Comparison of ENCODE assay signal across 8 cellular contexts in the genomic region with DNA sequence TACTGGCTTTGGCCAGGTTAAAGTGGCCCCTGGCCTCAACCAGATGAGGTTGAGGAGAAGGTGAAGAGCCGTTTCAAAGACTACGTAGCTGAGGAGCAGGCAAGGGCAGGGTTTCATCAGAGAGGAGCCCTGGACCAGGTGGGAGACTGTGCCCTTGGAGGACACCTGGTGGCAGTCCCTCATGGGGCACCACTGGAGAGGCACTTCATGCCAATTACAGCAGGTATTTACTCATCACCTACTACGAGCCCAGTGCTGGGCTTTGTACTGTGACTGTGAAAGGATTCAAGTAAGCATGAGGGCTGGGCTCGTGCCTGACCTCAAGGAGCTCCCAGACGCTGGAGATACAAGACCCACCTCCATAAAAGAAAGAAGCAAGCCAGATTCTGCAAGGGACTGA. TPM values are rescaled to one million over a fixed set of nuclear protein-coding genes. Genes with fewer than 3 reads are reported as not detected.
DNase-seq lines count a peak whose midpoint lies in the region; TF ChIP-seq lines count a peak whose summit lies in the region.

No MANE protein-coding gene starts in this region.

- H3K4me1 Mint-ChIP-seq in type B pancreatic cell (ENCODE audit: unreplicated experiment) = peaks cover 45% of the 10 kb centered on the region

- H3K9me3 Mint-ChIP-seq in type B pancreatic cell = no peaks in the 10 kb centered on the region

- H3K4me3 Mint-ChIP-seq in type B pancreatic cell = no peak overlapping the region

- peaks cover 5% of the 10 kb centered on the region for H3K36me3 Mint-ChIP-seq in type B pancreatic cell

- H3K4me3 ChIP-seq in AG09309 (ENCODE audit: control insufficient read depth, low read depth, low read length) = no peak overlapping the region
- no peak overlapping the region for H3K4me3 ChIP-seq in HFF-Myc (replicated peaks; ENCODE audit: low read depth, low read length)

- no peak for DNase-seq in AG09309 (ENCODE audit: low read depth)
- DNase-seq in HFF-Myc (ENCODE audit: extremely low read depth, low read depth) = no peak
- peak; percentile 56 for DNase-seq in activated CD8-positive, alpha-beta memory T cell treated with anti-CD3 and anti-CD28 coated beads, Interleukin-2, amount 50 U/mL, for 4 hours
- peak; percentile 31 for DNase-seq in kidney tubule cell (ENCODE audit: low spot score)
- DNase-seq in type B pancreatic cell (ENCODE audit: extremely low spot score, unreplicated experiment) = no peak
- DNase-seq in cortex of kidney (lab: John Stamatoyannopoulos, UW) = no peak
- DNase-seq in SKM-1 treated with dmso at 0.1 percent for 144 hours (lab: John Stamatoyannopoulos, UW; ENCODE audit: unreplicated experiment) = no peak
- no peak for DNase-seq in DMS153 treated with DMSO at 0.1 percent for 48 hours (lab: John Stamatoyannopoulos, UW; ENCODE audit: unreplicated experiment)

- no peaks in the 10 kb centered on the region for H3K27me3 Mint-ChIP-seq in type B pancreatic cell

- H3K27ac Mint-ChIP-seq in type B pancreatic cell = no peak overlapping the region

- peak; percentile 8 for TF ChIP-seq CTCF in AG09309 (IDR thresholded peaks at IDR 0.05; ENCODE audit: control insufficient read depth, insufficient read depth, low read depth, low read length, missing control alignments)
- peak; percentile 14 for TF ChIP-seq CTCF in HFF-Myc (IDR thresholded peaks at IDR 0.05; ENCODE audit: low read depth, low read length, missing control alignments)
- no peak for TF ChIP-seq CTCF in type B pancreatic cell (conservative IDR thresholded peaks at IDR 0.05)

RNA-seq across cellular contexts. Expression of a gene that starts 37.6 kb away (rescaled TPM):
- 17.8 and 30.9 TPM in 2 replicates for total RNA-seq in type B pancreatic cell (ENCODE audit: low replicate concordance)

Comparison
In these comparisons a context has a peak if more than half of its experiments do, and no peak if none do; other contexts are left out.
1. DNase-seq: peak in activated CD8-positive, alpha-beta memory T cell treated with anti-CD3 and anti-CD28 coated beads, Interleukin-2, amount 50 U/mL, for 4 hours (single experiment) and kidney tubule cell (single experiment); none in AG09309 (single experiment), HFF-Myc (single experiment), type B pancreatic cell (single experiment), cortex of kidney (single experiment), SKM-1 treated with dmso at 0.1 percent for 144 hours (single experiment) and DMS153 treated with DMSO at 0.1 percent for 48 hours (single experiment).